8 cellular contexts compared by ENCODE assay signal in genomic region chr4:35934370-35934981, GRCh38.
A peak's percentile ranks its signal among the peaks of the same experiment; 100 is the strongest.
DNase-seq lines count a peak whose midpoint lies in the region; ATAC-seq and TF ChIP-seq lines count a peak whose summit lies in the region.

No MANE protein-coding gene starts in this region.

- CTCF ChIA-PET in Caco-2 (lab: Charles Lee) = no interaction called here

- H3K4me3 Mint-ChIP-seq in Caco-2 (ENCODE audit: unreplicated experiment) = no peak overlapping the region

- no peak overlapping the region for H3K27ac ChIP-seq in upper lobe of left lung

- no peaks in the 10 kb centered on the region for H3K36me3 Mint-ChIP-seq in Caco-2 (ENCODE audit: insufficient read depth, unreplicated experiment)

- no peaks in the 10 kb centered on the region for H3K4me1 Mint-ChIP-seq in Caco-2 (ENCODE audit: low read depth, unreplicated experiment)

- TF ChIP-seq CTCF in Caco-2 (IDR thresholded peaks at IDR 0.05; ENCODE audit: insufficient read depth in 1 of 2, low read depth in 1 of 2, low read length in 1 of 2, severe bottlenecking in 1 of 2, unreplicated experiment in 1 of 2) (peak; percentile 41 to 56), upper lobe of left lung (IDR thresholded peaks at IDR 0.05) (peak in 5 of 6 experiments; percentile 24 to 36 (median 29))

- H3K27me3 ChIP-seq in Caco-2 (replicated peaks; ENCODE audit: control insufficient read depth, insufficient read depth, low read length) = no peaks in the 10 kb centered on the region
- H3K27me3 ChIP-seq in upper lobe of left lung = no peaks in the 10 kb centered on the region

- POLR2A ChIA-PET in Caco-2 (lab: Charles Lee) = no interaction called here

- no peak for TF ChIP-seq POLR2A in upper lobe of left lung (IDR thresholded peaks at IDR 0.05)

- intact Hi-C loops in Caco-2 (cut with micrococcal nuclease; ENCODE audit: unreplicated experiment) = loop anchor here (1.0 kb wide), 1 partner anchor 209 kb away; no protein-coding TSS in a partner anchor

- H3K4me3 ChIP-seq in Caco-2 (ENCODE audit: low read depth, low read length) = no peak overlapping the region
- no peak overlapping the region for H3K4me3 ChIP-seq in upper lobe of left lung

- peak in 1 of 2 experiments; percentile 19 for DNase-seq in Caco-2
- DNase-seq in SK-MEL-5 (ENCODE audit: low read depth, low spot score) = peak; percentile 53
- peak; percentile 53 for DNase-seq in glomerular visceral epithelial cell (ENCODE audit: extremely low spot score)
- DNase-seq in upper lobe of left lung = no peak
- no peak for DNase-seq in GDM1 (lab: John Stamatoyannopoulos, UW)

- WGBS in upper lobe of left lung, 2 donors = 35 to 38% methylated on average over 4 of the region's 4 CpGs

- no TSS peak for BruUV-seq in Caco-2 (replicated peaks; lab: Mats Ljungman, UMichigan)

- H3K9me3 ChIP-seq in Caco-2 (no peaks in the 10 kb centered on the region), upper lobe of left lung (no peaks in the 10 kb centered on the region)

- no peak overlapping the region for H3K27ac Mint-ChIP-seq in Caco-2 (ENCODE audit: unreplicated experiment)

- in situ Hi-C loops in SK-MEL-5 (cut with HindIII; ENCODE audit: low pct_unique_long_range_greater_than_20kb, low sequenced_read_pairs) = no loop called here

- peak; percentile 44 for ATAC-seq in HG03378 (IDR thresholded peaks at IDR 0.05; ENCODE audit: unreplicated experiment)
- ATAC-seq in upper lobe of left lung (ENCODE audit: low FRiP score in 2 of 2) = no peak
- ATAC-seq in GM18873 (IDR thresholded peaks at IDR 0.05; ENCODE audit: low FRiP score, unreplicated experiment) = no peak
- no peak for ATAC-seq in GM21447 (IDR thresholded peaks at IDR 0.05; ENCODE audit: unreplicated experiment)

- H3K36me3 ChIP-seq in Caco-2 (ENCODE audit: control insufficient read depth, insufficient read depth, low read length) (no peaks in the 10 kb centered on the region), upper lobe of left lung (no peaks in the 10 kb centered on the region)

- H3K27me3 Mint-ChIP-seq in Caco-2 (ENCODE audit: insufficient read depth, unreplicated experiment) = peaks cover 15% of the 10 kb centered on the region

- H3K9me3 Mint-ChIP-seq in Caco-2 (ENCODE audit: unreplicated experiment) = no peaks in the 10 kb centered on the region

- TF ChIP-seq EP300 in upper lobe of left lung (IDR thresholded peaks at IDR 0.05) = no peak

- H3K4me1 ChIP-seq in Caco-2 (no peaks in the 10 kb centered on the region), upper lobe of left lung (no peaks in the 10 kb centered on the region)

Comparison
In these comparisons a context has a peak if more than half of its experiments do, and no peak if none do; other contexts are left out.
1. DNase-seq: peak in SK-MEL-5 (single experiment) and glomerular visceral epithelial cell (single experiment); none in upper lobe of left lung (0 of 2) and GDM1 (single experiment).